1 cellular context compared by ENCODE assay signal in the genomic region with DNA sequence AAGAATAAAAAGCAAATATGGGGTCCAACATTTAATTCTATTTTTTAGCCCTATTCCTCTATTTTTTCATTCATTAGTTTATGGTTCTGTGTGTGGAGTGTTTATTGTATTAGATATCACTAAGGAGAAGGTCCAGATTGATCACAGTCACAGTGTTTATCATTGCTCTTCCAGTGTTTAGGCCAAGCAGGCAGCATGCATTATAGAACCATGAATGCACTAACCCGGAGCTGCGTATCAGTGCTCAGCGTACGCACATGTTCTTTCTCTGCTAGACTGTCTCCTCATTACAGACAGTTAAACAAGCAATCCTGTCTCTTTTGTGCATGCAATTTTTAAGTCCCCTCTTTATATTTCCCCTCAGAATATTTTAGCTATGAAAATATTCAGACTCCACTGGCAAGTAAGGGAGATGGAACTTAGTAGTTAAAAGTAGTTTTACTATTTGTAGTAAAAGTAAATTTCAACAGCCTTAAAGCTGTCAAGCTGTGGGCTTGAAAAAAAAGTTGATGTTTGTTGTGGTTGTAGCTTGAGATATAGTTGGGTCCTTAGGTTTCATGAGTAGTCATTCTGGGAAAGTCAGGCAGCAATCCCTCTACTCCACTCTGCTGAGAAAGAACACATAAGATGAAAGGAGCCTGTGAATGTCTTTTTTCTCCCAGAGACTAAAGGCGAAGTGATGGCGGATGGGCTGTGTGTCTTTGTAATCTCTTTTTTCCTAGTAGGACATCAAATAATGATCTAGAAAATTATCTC.
TF ChIP-seq lines count a peak whose summit lies in the region.

No MANE protein-coding gene starts in this region.

TF ChIP-seq in GM12878, 131 proteins besides CTCF, POLR2A, EP300 and RAD21 (continued from another document and continues in another):
- TF ChIP-seq, protein P1, sequence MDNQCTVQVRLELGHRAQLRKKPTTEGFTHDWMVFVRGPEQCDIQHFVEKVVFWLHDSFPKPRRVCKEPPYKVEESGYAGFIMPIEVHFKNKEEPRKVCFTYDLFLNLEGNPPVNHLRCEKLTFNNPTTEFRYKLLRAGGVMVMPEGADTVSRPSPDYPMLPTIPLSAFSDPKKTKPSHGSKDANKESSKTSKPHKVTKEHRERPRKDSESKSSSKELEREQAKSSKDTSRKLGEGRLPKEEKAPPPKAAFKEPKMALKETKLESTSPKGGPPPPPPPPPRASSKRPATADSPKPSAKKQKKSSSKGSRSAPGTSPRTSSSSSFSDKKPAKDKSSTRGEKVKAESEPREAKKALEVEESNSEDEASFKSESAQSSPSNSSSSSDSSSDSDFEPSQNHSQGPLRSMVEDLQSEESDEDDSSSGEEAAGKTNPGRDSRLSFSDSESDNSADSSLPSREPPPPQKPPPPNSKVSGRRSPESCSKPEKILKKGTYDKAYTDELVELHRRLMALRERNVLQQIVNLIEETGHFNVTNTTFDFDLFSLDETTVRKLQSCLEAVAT (IDR thresholded peaks at IDR 0.05), result no peak
- TF ChIP-seq IRF4 (IDR thresholded peaks at IDR 0.05; ENCODE audit: low read depth, low read length) (peak; percentile 70; the same call in 1 of the 2 replicates), SP1 (IDR thresholded peaks at IDR 0.05; ENCODE audit: low read depth, low read length) (no peak), BHLHE40 (IDR thresholded peaks at IDR 0.05; ENCODE audit: borderline replicate concordance in 1 of 2, low read depth in 2 of 2, low read length in 1 of 2) (no peak), SRF (IDR thresholded peaks at IDR 0.05; ENCODE audit: low read depth in 2 of 2, low read length in 2 of 2) (no peak), SMAD1 (IDR thresholded peaks at IDR 0.05; ENCODE audit: low read depth, partially characterized antibody) (no peak), TCF3 (IDR thresholded peaks at IDR 0.05; ENCODE audit: borderline replicate concordance, insufficient read depth, low read depth, low read length) (no peak), FOS (IDR thresholded peaks at IDR 0.05; ENCODE audit: borderline replicate concordance, extremely low read depth, insufficient read length) (no peak), EZH2 (IDR thresholded peaks at IDR 0.05; ENCODE audit: borderline replicate concordance, control insufficient read depth, low read depth, low read length) (no peak), RUNX3 (IDR thresholded peaks at IDR 0.05; ENCODE audit: low read length) (peak; percentile 96), PAX5 (IDR thresholded peaks at IDR 0.05; ENCODE audit: borderline replicate concordance, low read depth, low read length) (no peak), EED (IDR thresholded peaks at IDR 0.05; ENCODE audit: low read depth) (0 out of 2 replicates have a peak, but pooled peaks have one; percentile 42), IKZF2 (IDR thresholded peaks at IDR 0.05) (peak; percentile 14 to 40; a peak in 1 of 4 replicates), NBN (IDR thresholded peaks at IDR 0.05) (no peak), ZNF274 (IDR thresholded peaks at IDR 0.05; ENCODE audit: insufficient read depth, insufficient read length) (no peak), MEF2A (IDR thresholded peaks at IDR 0.05; ENCODE audit: insufficient read depth, low read depth, low read length) (peak; percentile 18; the same call in 1 of the 2 replicates), ETV6 (conservative IDR thresholded peaks at IDR 0.05 in 1 of 2, IDR thresholded peaks at IDR 0.05 in 1 of 2; ENCODE audit: borderline replicate concordance in 1 of 2, low read depth in 1 of 2) (no peak), FOXM1 (IDR thresholded peaks at IDR 0.05; ENCODE audit: low read depth, low read length) (peak; percentile 70), CREB1 (IDR thresholded peaks at IDR 0.05; ENCODE audit: low read depth) (no peak), MXI1 (IDR thresholded peaks at IDR 0.05; ENCODE audit: low read depth, low read length) (no peak), ASH2L (IDR thresholded peaks at IDR 0.05; ENCODE audit: borderline replicate concordance, low read depth) (no peak), TAF1 (IDR thresholded peaks at IDR 0.05; ENCODE audit: borderline replicate concordance, low read depth, low read length) (no peak), ZNF217 (IDR thresholded peaks at IDR 0.05) (no peak), RFX5 (IDR thresholded peaks at IDR 0.05; ENCODE audit: low read depth, low read length) (no peak), NR2C1 (IDR thresholded peaks at IDR 0.05) (no peak), NRF1 (conservative IDR thresholded peaks at IDR 0.05; ENCODE audit: low read depth, low read length) (no peak), SUPT20H (IDR thresholded peaks at IDR 0.05; ENCODE audit: borderline replicate concordance, control insufficient read depth, low read depth, low read length) (no peak), PML (IDR thresholded peaks at IDR 0.05; ENCODE audit: low read length) (no peak)
- TF ChIP-seq, protein P2, sequence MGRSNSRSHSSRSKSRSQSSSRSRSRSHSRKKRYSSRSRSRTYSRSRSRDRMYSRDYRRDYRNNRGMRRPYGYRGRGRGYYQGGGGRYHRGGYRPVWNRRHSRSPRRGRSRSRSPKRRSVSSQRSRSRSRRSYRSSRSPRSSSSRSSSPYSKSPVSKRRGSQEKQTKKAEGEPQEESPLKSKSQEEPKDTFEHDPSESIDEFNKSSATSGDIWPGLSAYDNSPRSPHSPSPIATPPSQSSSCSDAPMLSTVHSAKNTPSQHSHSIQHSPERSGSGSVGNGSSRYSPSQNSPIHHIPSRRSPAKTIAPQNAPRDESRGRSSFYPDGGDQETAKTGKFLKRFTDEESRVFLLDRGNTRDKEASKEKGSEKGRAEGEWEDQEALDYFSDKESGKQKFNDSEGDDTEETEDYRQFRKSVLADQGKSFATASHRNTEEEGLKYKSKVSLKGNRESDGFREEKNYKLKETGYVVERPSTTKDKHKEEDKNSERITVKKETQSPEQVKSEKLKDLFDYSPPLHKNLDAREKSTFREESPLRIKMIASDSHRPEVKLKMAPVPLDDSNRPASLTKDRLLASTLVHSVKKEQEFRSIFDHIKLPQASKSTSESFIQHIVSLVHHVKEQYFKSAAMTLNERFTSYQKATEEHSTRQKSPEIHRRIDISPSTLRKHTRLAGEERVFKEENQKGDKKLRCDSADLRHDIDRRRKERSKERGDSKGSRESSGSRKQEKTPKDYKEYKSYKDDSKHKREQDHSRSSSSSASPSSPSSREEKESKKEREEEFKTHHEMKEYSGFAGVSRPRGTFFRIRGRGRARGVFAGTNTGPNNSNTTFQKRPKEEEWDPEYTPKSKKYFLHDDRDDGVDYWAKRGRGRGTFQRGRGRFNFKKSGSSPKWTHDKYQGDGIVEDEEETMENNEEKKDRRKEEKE (IDR thresholded peaks at IDR 0.05), result no peak
- TF ChIP-seq, protein P3, sequence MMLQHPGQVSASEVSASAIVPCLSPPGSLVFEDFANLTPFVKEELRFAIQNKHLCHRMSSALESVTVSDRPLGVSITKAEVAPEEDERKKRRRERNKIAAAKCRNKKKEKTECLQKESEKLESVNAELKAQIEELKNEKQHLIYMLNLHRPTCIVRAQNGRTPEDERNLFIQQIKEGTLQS (IDR thresholded peaks at IDR 0.05; ENCODE audit: borderline replicate concordance, extremely low read depth, low read depth, low read length), result no peak
- TF ChIP-seq, protein P4, sequence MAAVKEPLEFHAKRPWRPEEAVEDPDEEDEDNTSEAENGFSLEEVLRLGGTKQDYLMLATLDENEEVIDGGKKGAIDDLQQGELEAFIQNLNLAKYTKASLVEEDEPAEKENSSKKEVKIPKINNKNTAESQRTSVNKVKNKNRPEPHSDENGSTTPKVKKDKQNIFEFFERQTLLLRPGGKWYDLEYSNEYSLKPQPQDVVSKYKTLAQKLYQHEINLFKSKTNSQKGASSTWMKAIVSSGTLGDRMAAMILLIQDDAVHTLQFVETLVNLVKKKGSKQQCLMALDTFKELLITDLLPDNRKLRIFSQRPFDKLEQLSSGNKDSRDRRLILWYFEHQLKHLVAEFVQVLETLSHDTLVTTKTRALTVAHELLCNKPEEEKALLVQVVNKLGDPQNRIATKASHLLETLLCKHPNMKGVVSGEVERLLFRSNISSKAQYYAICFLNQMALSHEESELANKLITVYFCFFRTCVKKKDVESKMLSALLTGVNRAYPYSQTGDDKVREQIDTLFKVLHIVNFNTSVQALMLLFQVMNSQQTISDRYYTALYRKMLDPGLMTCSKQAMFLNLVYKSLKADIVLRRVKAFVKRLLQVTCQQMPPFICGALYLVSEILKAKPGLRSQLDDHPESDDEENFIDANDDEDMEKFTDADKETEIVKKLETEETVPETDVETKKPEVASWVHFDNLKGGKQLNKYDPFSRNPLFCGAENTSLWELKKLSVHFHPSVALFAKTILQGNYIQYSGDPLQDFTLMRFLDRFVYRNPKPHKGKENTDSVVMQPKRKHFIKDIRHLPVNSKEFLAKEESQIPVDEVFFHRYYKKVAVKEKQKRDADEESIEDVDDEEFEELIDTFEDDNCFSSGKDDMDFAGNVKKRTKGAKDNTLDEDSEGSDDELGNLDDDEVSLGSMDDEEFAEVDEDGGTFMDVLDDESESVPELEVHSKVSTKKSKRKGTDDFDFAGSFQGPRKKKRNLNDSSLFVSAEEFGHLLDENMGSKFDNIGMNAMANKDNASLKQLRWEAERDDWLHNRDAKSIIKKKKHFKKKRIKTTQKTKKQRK (IDR thresholded peaks at IDR 0.05; ENCODE audit: low read depth, low read length), result no peak
- TF ChIP-seq, protein P5, sequence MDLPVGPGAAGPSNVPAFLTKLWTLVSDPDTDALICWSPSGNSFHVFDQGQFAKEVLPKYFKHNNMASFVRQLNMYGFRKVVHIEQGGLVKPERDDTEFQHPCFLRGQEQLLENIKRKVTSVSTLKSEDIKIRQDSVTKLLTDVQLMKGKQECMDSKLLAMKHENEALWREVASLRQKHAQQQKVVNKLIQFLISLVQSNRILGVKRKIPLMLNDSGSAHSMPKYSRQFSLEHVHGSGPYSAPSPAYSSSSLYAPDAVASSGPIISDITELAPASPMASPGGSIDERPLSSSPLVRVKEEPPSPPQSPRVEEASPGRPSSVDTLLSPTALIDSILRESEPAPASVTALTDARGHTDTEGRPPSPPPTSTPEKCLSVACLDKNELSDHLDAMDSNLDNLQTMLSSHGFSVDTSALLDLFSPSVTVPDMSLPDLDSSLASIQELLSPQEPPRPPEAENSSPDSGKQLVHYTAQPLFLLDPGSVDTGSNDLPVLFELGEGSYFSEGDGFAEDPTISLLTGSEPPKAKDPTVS (IDR thresholded peaks at IDR 0.05; ENCODE audit: low read depth, low read length), result no peak
- TF ChIP-seq, protein P6, sequence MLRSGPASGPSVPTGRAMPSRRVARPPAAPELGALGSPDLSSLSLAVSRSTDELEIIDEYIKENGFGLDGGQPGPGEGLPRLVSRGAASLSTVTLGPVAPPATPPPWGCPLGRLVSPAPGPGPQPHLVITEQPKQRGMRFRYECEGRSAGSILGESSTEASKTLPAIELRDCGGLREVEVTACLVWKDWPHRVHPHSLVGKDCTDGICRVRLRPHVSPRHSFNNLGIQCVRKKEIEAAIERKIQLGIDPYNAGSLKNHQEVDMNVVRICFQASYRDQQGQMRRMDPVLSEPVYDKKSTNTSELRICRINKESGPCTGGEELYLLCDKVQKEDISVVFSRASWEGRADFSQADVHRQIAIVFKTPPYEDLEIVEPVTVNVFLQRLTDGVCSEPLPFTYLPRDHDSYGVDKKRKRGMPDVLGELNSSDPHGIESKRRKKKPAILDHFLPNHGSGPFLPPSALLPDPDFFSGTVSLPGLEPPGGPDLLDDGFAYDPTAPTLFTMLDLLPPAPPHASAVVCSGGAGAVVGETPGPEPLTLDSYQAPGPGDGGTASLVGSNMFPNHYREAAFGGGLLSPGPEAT (IDR thresholded peaks at IDR 0.05; ENCODE audit: low read depth), result no peak
- TF ChIP-seq, protein P7, sequence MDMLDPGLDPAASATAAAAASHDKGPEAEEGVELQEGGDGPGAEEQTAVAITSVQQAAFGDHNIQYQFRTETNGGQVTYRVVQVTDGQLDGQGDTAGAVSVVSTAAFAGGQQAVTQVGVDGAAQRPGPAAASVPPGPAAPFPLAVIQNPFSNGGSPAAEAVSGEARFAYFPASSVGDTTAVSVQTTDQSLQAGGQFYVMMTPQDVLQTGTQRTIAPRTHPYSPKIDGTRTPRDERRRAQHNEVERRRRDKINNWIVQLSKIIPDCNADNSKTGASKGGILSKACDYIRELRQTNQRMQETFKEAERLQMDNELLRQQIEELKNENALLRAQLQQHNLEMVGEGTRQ (IDR thresholded peaks at IDR 0.05; ENCODE audit: borderline replicate concordance, low read depth, low read length), result no peak
- TF ChIP-seq, protein P8, sequence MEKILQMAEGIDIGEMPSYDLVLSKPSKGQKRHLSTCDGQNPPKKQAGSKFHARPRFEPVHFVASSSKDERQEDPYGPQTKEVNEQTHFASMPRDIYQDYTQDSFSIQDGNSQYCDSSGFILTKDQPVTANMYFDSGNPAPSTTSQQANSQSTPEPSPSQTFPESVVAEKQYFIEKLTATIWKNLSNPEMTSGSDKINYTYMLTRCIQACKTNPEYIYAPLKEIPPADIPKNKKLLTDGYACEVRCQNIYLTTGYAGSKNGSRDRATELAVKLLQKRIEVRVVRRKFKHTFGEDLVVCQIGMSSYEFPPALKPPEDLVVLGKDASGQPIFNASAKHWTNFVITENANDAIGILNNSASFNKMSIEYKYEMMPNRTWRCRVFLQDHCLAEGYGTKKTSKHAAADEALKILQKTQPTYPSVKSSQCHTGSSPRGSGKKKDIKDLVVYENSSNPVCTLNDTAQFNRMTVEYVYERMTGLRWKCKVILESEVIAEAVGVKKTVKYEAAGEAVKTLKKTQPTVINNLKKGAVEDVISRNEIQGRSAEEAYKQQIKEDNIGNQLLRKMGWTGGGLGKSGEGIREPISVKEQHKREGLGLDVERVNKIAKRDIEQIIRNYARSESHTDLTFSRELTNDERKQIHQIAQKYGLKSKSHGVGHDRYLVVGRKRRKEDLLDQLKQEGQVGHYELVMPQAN (conservative IDR thresholded peaks at IDR 0.05), result no peak
